In the genomic region with DNA sequence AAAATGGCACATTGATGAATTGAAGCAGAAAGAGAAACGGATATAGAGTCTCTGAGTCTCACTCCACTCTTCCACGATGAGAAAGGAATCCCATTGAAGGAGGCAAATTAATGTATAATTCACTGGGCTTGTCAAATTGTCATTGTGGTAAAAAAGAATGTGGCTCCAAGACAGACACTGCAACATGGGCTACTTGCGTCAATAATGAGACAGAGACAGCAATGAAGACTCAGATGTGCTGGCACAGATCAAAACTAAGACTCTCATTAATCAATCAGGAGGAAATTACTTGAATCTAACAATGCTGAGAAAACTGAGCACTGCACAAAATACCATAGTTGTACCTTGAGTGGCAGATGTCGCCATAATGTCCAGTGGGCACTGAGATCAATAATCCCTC, we compare ENCODE assay signal across 29 cellular contexts.
A peak's percentile ranks its signal among the peaks of the same experiment; 100 is the strongest.
DNase-seq lines count a peak whose midpoint lies in the region; ATAC-seq, FAIRE-seq and TF ChIP-seq lines count a peak whose summit lies in the region.
"Had no signal": no experiment of that assay in that cellular context is flagged by ENCODE, and none has a peak within 500 bp of the region (broad histone marks: within the 10 kb centered on the region; RNA-seq: fewer than 3 reads in every experiment).

No MANE protein-coding gene starts in this region.

- no peak for TF ChIP-seq RAD21 in H1 (IDR thresholded peaks at IDR 0.05 in 1 of 2, conservative IDR thresholded peaks at IDR 0.05 in 1 of 2; ENCODE audit: low read depth in 2 of 2, low read length in 2 of 2)

- no peaks in the 10 kb centered on the region for H3K9me3 ChIP-seq in PC-3 (ENCODE audit: low read length)
- H3K9me3 ChIP-seq in H1 (ENCODE audit: insufficient read depth in 2 of 2, low read depth in 1 of 2, low read length in 1 of 2): no peaks in the 10 kb centered on the region
- H3K9me3 ChIP-seq in neural progenitor cell (ENCODE audit: low read depth): no peaks in the 10 kb centered on the region
- H3K9me3 ChIP-seq in neuronal stem cell (replicated peaks in 1 of 2; ENCODE audit: control insufficient read depth in 2 of 2, insufficient read depth in 1 of 2, low read depth in 1 of 2, low read length in 2 of 2): no peaks in the 10 kb centered on the region
- H3K9me3 ChIP-seq: BE2C, BLaER1 had no signal

- no peaks in the 10 kb centered on the region for H4K20me1 ChIP-seq in PC-3 (ENCODE audit: low read length)
- H4K20me1 ChIP-seq in H1 (replicated peaks in 1 of 2; ENCODE audit: control insufficient read depth in 1 of 2, insufficient read depth in 2 of 2, low read length in 2 of 2): no peaks in the 10 kb centered on the region
- no peaks in the 10 kb centered on the region for H4K20me1 ChIP-seq in neural progenitor cell (ENCODE audit: low read depth)
- H4K20me1 ChIP-seq: BLaER1 had no signal

- H3K27ac Mint-ChIP-seq in neural progenitor cell: no peak overlapping the region
- H3K27ac Mint-ChIP-seq: CD4-positive, alpha-beta memory T cell; CD4-positive, CD25-positive, alpha-beta regulatory T cell; CD8-positive, alpha-beta memory T cell had no signal

- H3K36me3 ChIP-seq in PC-3 (ENCODE audit: low read depth, low read length): no peaks in the 10 kb centered on the region
- no peaks in the 10 kb centered on the region for H3K36me3 ChIP-seq in H1 (ENCODE audit: control insufficient read depth in 2 of 4, insufficient read depth in 4 of 4, low read length in 3 of 4)
- H3K36me3 ChIP-seq in neural progenitor cell: no peaks in the 10 kb centered on the region
- no peaks in the 10 kb centered on the region for H3K36me3 ChIP-seq in neuronal stem cell (replicated peaks in 1 of 2; ENCODE audit: control insufficient read depth in 2 of 2, insufficient read depth in 2 of 2, low read length in 2 of 2)
- H3K36me3 ChIP-seq: BE2C, BLaER1 had no signal

- H2BK120ac ChIP-seq in H1 (replicated peaks; ENCODE audit: low read depth, low read length): no peak overlapping the region
- H2BK120ac ChIP-seq in neuronal stem cell (ENCODE audit: low read depth, low read length): no peak overlapping the region

- no peaks in the 10 kb centered on the region for H3K27me3 Mint-ChIP-seq in neural progenitor cell (ENCODE audit: insufficient read depth, low read depth)
- H3K27me3 Mint-ChIP-seq: CD4-positive, alpha-beta memory T cell; CD4-positive, CD25-positive, alpha-beta regulatory T cell; CD8-positive, alpha-beta memory T cell had no signal

- BruUV-seq in PC-3 (replicated peaks; lab: Mats Ljungman, UMichigan): no TSS peak

- no peak overlapping the region for H3K4me3 ChIP-seq in PC-3 (ENCODE audit: low read length)
- H3K4me3 ChIP-seq in H1 (ENCODE audit: extremely low read depth in 1 of 4, insufficient read depth in 2 of 4, low read depth in 3 of 4, low read length in 4 of 4): no peak overlapping the region
- no peak overlapping the region for H3K4me3 ChIP-seq in neural progenitor cell
- H3K4me3 ChIP-seq in neuronal stem cell (ENCODE audit: low read length in 2 of 2): no peak overlapping the region
- H3K4me3 ChIP-seq: BLaER1, GM12878 had no signal

- no peak overlapping the region for H3K14ac ChIP-seq in H1 (ENCODE audit: insufficient read length)
- H3K14ac ChIP-seq in neuronal stem cell (ENCODE audit: low read length): no peak overlapping the region

- TF ChIP-seq EP300 in H1 (IDR thresholded peaks at IDR 0.05; ENCODE audit: borderline replicate concordance in 1 of 2, low read depth in 2 of 2, low read length in 2 of 2): no peak

- no peaks in the 10 kb centered on the region for H3K23me2 ChIP-seq in H1 (ENCODE audit: low read depth, low read length)

- no peak overlapping the region for H4K5ac ChIP-seq in H1 (ENCODE audit: insufficient read length, low read depth, low read length)

- H4K8ac ChIP-seq in H1 (ENCODE audit: extremely low read depth, insufficient read depth, low read length): no peak overlapping the region
- H4K8ac ChIP-seq in neuronal stem cell (ENCODE audit: low read depth, low read length): no peak overlapping the region

- H3K4me1 Mint-ChIP-seq in neural progenitor cell: no peaks in the 10 kb centered on the region
- H3K4me1 Mint-ChIP-seq: CD14-positive monocyte; CD4-positive, alpha-beta memory T cell; CD4-positive, CD25-positive, alpha-beta regulatory T cell; CD8-positive, alpha-beta memory T cell had no signal

- POLR2A ChIA-PET in PC-3 (lab: Charles Lee; ENCODE audit: unreplicated experiment) (no interaction called here), H1 (lab: Charles Lee; ENCODE audit: partially characterized antibody) (no interaction called here)

- H3K23ac ChIP-seq in H1 (ENCODE audit: insufficient read length) (no peak overlapping the region), neuronal stem cell (ENCODE audit: low read depth, low read length, poor library complexity) (no peak overlapping the region)

- no peak overlapping the region for H2BK12ac ChIP-seq in H1 (ENCODE audit: low read depth, low read length)
- no peak overlapping the region for H2BK12ac ChIP-seq in neuronal stem cell (ENCODE audit: low read length)

- H3K4me2 ChIP-seq in PC-3 (ENCODE audit: low read length) (no peak overlapping the region), H1 (ENCODE audit: insufficient read depth in 1 of 2, low read depth in 2 of 2, low read length in 2 of 2) (no peak overlapping the region), neural progenitor cell (no peak overlapping the region), neuronal stem cell (ENCODE audit: insufficient read depth, low read length, poor library complexity, severe bottlenecking) (no peak overlapping the region)
- H3K4me2 ChIP-seq: BLaER1 had no signal

- H3K9me2 ChIP-seq in PC-3 (replicated peaks; ENCODE audit: low read length): no peaks in the 10 kb centered on the region

- no peak for DNase-seq in PC-3
- DNase-seq in H1 (ENCODE audit: low read depth in 1 of 2, low spot score in 2 of 2): no peak
- no peak for DNase-seq in neural progenitor cell (ENCODE audit: low spot score)
- DNase-seq in neuronal stem cell (ENCODE audit: low spot score): no peak
- DNase-seq in stimulated activated CD4-positive, alpha-beta T cell treated with anti-CD3 and anti-CD28 coated beads, Interleukin-15, amount 100 ng/mL, for 24 hours: no peak
- no peak for DNase-seq in SK-N-DZ (ENCODE audit: low spot score)
- DNase-seq: 8988T; ACHN; BE2C; C1 segment of cervical spinal cord; CD4-positive, alpha-beta memory T cell; CD4-positive, CD25-positive, alpha-beta regulatory T cell; CD8-positive, alpha-beta memory T cell; COR-L47; DMS 273 treated with DMSO at 0.1 percent for 48 hours; DMS153; DMS53; DMS79; DND-41; EL; GDM1 had no signal

- H3K4me1 ChIP-seq in PC-3 (ENCODE audit: insufficient read depth, low read length) (no peaks in the 10 kb centered on the region), H1 (replicated peaks in 1 of 4; ENCODE audit: control insufficient read depth in 3 of 4, insufficient read depth in 4 of 4, low read length in 3 of 4) (no peaks in the 10 kb centered on the region), neural progenitor cell (no peaks in the 10 kb centered on the region), neuronal stem cell (ENCODE audit: control insufficient read depth in 2 of 2, insufficient read depth in 1 of 2, low read depth in 1 of 2, low read length in 2 of 2) (no peaks in the 10 kb centered on the region)
- H3K4me1 ChIP-seq: BE2C, BLaER1 had no signal

- H4K91ac ChIP-seq in H1 (replicated peaks; ENCODE audit: insufficient read length, low read length) (no peak overlapping the region), neuronal stem cell (ENCODE audit: low read depth, low read length, poor library complexity) (no peak overlapping the region)

- no peak overlapping the region for H2BK5ac ChIP-seq in H1 (ENCODE audit: low read depth, low read length)
- no peak overlapping the region for H2BK5ac ChIP-seq in neuronal stem cell (ENCODE audit: low read length)

- H3K4me3 Mint-ChIP-seq in neural progenitor cell: no peak overlapping the region
- H3K4me3 Mint-ChIP-seq: CD14-positive monocyte; CD4-positive, alpha-beta memory T cell; CD4-positive, CD25-positive, alpha-beta regulatory T cell; CD8-positive, alpha-beta memory T cell had no signal

- no peak for ATAC-seq in PC-3
- no peak for ATAC-seq in GM18511 (IDR thresholded peaks at IDR 0.05; ENCODE audit: unreplicated experiment)
- ATAC-seq in HG02798 (IDR thresholded peaks at IDR 0.05; ENCODE audit: poor library complexity, unreplicated experiment): no peak
- ATAC-seq: GM12878 had no signal

- H3K9me3 Mint-ChIP-seq in neural progenitor cell: no peaks in the 10 kb centered on the region

- no peaks in the 10 kb centered on the region for H3K36me3 Mint-ChIP-seq in neural progenitor cell
- H3K36me3 Mint-ChIP-seq: CD14-positive monocyte; CD4-positive, alpha-beta memory T cell; CD4-positive, CD25-positive, alpha-beta regulatory T cell; CD8-positive, alpha-beta memory T cell had no signal

- no peak overlapping the region for H3K56ac ChIP-seq in H1 (replicated peaks; ENCODE audit: insufficient read length, low read depth, low read length)

- CTCF ChIA-PET in PC-3 (lab: Charles Lee) (no interaction called here), H1 (lab: Charles Lee; ENCODE audit: partially characterized antibody) (no interaction called here)

- H3K27ac ChIP-seq in PC-3 (ENCODE audit: low read length) (no peak overlapping the region), H1 (ENCODE audit: low read depth, low read length) (no peak overlapping the region), neural progenitor cell (no peak overlapping the region), neuronal stem cell (replicated peaks; ENCODE audit: low read length) (no peak overlapping the region)
- H3K27ac ChIP-seq: BLaER1 had no signal

- no peaks in the 10 kb centered on the region for H3K79me1 ChIP-seq in H1 (ENCODE audit: low read depth, low read length)
- H3K79me1 ChIP-seq in neuronal stem cell (ENCODE audit: low read depth, low read length): no peaks in the 10 kb centered on the region

- no peaks in the 10 kb centered on the region for H3K27me3 ChIP-seq in PC-3 (ENCODE audit: low read length)
- no peaks in the 10 kb centered on the region for H3K27me3 ChIP-seq in H1 (replicated peaks in 1 of 4; ENCODE audit: control insufficient read depth in 3 of 4, extremely low read depth in 1 of 4, insufficient read depth in 3 of 4, low read length in 3 of 4)
- no peaks in the 10 kb centered on the region for H3K27me3 ChIP-seq in neural progenitor cell
- no peaks in the 10 kb centered on the region for H3K27me3 ChIP-seq in neuronal stem cell (ENCODE audit: control insufficient read depth in 3 of 3, insufficient read depth in 3 of 3, low read depth in 1 of 3, low read length in 3 of 3)
- H3K27me3 ChIP-seq: BE2C, BLaER1 had no signal

- intact Hi-C loops in PC-3 (cut with micrococcal nuclease): no loop called here

- no peak for FAIRE-seq in H1 (lab: Jason Lieb, UNC)
- FAIRE-seq: GM12878, GM12892, GM18507, GM19239 had no signal

- no peak overlapping the region for H2AK5ac ChIP-seq in H1 (ENCODE audit: low read depth, low read length)
- H2AK5ac ChIP-seq in neuronal stem cell (ENCODE audit: low read depth, low read length): no peak overlapping the region

- H3K18ac ChIP-seq in H1 (ENCODE audit: extremely low read depth, low read length): no peak overlapping the region
- H3K18ac ChIP-seq in neuronal stem cell (ENCODE audit: low read length): no peak overlapping the region

- H2AFZ ChIP-seq in PC-3 (ENCODE audit: low read length) (0 out of 2 replicates have a peak overlapping the region, but pooled peaks have one; percentile 26), H1 (ENCODE audit: low read length) (peak overlapping the region; percentile 3; the same call in 1 of the 2 replicates), neural progenitor cell (replicated peaks) (peak overlapping the region; percentile 23), neuronal stem cell (ENCODE audit: low read length) (peak overlapping the region; percentile 68)

- H2BK15ac ChIP-seq in H1 (ENCODE audit: low read length): no peak overlapping the region
- no peak overlapping the region for H2BK15ac ChIP-seq in neuronal stem cell (ENCODE audit: low read length)

- no peak overlapping the region for H3K4ac ChIP-seq in H1 (replicated peaks; ENCODE audit: insufficient read length, low read depth, low read length)
- H3K4ac ChIP-seq in neuronal stem cell (ENCODE audit: low read length): no peak overlapping the region

- H3K9ac ChIP-seq in PC-3 (ENCODE audit: low read length): no peak overlapping the region
- H3K9ac ChIP-seq in H1 (replicated peaks in 1 of 4; ENCODE audit: extremely low read depth in 1 of 4, low read depth in 3 of 4, low read length in 3 of 4): no peak overlapping the region
- no peak overlapping the region for H3K9ac ChIP-seq in neural progenitor cell
- H3K9ac ChIP-seq in neuronal stem cell (ENCODE audit: low read depth, low read length, poor library complexity): no peak overlapping the region
- H3K9ac ChIP-seq: BLaER1 had no signal

- no peak for TF ChIP-seq CTCF in PC-3 (conservative IDR thresholded peaks at IDR 0.05; ENCODE audit: low read depth, low read length)
- TF ChIP-seq CTCF in H1 (IDR thresholded peaks at IDR 0.05; ENCODE audit: control extremely low read depth in 1 of 3, insufficient read depth in 1 of 3, low read depth in 1 of 3, low read length in 3 of 3): no peak
- TF ChIP-seq CTCF in neural progenitor cell (IDR thresholded peaks at IDR 0.05): no peak

- no peaks in the 10 kb centered on the region for H3F3A ChIP-seq in PC-3 (ENCODE audit: low read length, unreplicated experiment)
- H3F3A ChIP-seq in neural progenitor cell (ENCODE audit: low read depth): no peaks in the 10 kb centered on the region

- TF ChIP-seq POLR2A in H1 (IDR thresholded peaks at IDR 0.05; ENCODE audit: control extremely low read depth in 1 of 2, low read depth in 2 of 2, low read length in 2 of 2): no peak

- H3K79me2 ChIP-seq in PC-3 (ENCODE audit: low read length): no peaks in the 10 kb centered on the region
- no peaks in the 10 kb centered on the region for H3K79me2 ChIP-seq in H1 (ENCODE audit: control insufficient read depth in 1 of 2, insufficient read depth in 2 of 2, low read length in 2 of 2)
- no peaks in the 10 kb centered on the region for H3K79me2 ChIP-seq in neural progenitor cell (ENCODE audit: low read depth)

- H2BK20ac ChIP-seq in H1 (ENCODE audit: low read length): no peak overlapping the region

- 90% methylated on average over 4 of the region's 4 CpGs; no CpG with 5 or more reads in 1 of the 2 experiments for WGBS in H1 (ENCODE audit: extremely low coverage in 1 of 2, insufficient coverage in 1 of 2, insufficient read length in 1 of 2, insufficient replicate concordance in 2 of 2, low coverage in 1 of 2, low lambda C conversion rate in 2 of 2, missing lambda C conversion rate in 1 of 2), 2 experiments
- WGBS in neuronal stem cell (ENCODE audit: extremely low coverage in 2 of 2, insufficient read length in 2 of 2, insufficient replicate concordance in 1 of 2), 2 donors: no CpG with 5 or more reads among the region's 4 CpGs

Comparison
In these comparisons a context has a peak if more than half of its experiments do, and no peak if none do; other contexts are left out.
1. H2AFZ ChIP-seq: peak in every context shown above with its lines; median percentile 68 in neuronal stem cell; 26 in PC-3; 23 in neural progenitor cell; 3 in H1.